In the genomic region with DNA sequence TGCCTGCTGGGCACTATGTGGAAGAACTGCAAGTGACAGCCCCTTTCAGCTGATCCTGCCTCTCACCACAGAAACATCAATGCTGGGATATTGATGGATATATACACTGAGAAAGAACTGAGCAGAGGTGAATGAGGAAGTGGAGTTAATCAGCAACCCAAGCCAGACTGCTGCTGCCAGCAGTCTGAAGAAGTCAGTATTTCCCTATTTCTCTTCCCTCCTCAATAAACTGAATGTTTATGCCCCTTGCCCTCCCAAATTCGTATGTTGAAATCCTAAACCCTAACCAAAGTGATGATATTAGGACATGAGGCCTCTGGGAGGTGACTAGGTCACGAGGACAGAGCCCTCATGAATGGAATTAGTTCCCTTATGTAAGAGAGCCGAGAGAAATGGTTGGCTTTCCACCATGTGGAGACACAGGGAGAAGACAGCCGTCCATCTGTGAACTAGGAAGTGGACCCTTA, we compare ENCODE assay signal across 11 cellular contexts.
DNase-seq lines count a peak whose midpoint lies in the region; ATAC-seq, FAIRE-seq and TF ChIP-seq lines count a peak whose summit lies in the region.
"Had no signal": no experiment of that assay in that cellular context is flagged by ENCODE, and none has a peak within 500 bp of the region (broad histone marks: within the 10 kb centered on the region; RNA-seq: fewer than 3 reads in every experiment).

No MANE protein-coding gene starts in this region.

- H3K9ac ChIP-seq in mucosa of rectum (ENCODE audit: low read depth in 1 of 2, low read length in 2 of 2) = no peak overlapping the region
- no peak overlapping the region for H3K9ac ChIP-seq in SK-N-SH

- H2AFZ ChIP-seq in SK-N-SH (ENCODE audit: low read depth) = no peak overlapping the region

- POLR2A ChIA-PET in SK-N-SH (lab: Yijun Ruan, JAX) = no interaction called here

- peaks cover 0 to 10% of the 10 kb centered on the region in 2 donors for H3K9me3 ChIP-seq in mucosa of rectum (ENCODE audit: control insufficient read depth in 2 of 2, low read length in 2 of 2)
- H3K9me3 ChIP-seq in SK-N-SH = peaks cover 26% of the 10 kb centered on the region; the same call in 1 of the 2 replicates
- H3K9me3 ChIP-seq: SJSA1 had no signal

- ATAC-seq in HG03097 (IDR thresholded peaks at IDR 0.05; ENCODE audit: low FRiP score, unreplicated experiment) (peak; percentile 56), HG03025 (IDR thresholded peaks at IDR 0.05; ENCODE audit: low FRiP score, unreplicated experiment) (no peak)

- H3K4me1 ChIP-seq in mucosa of rectum (ENCODE audit: control insufficient read depth in 2 of 2, insufficient read depth in 2 of 2, low read length in 2 of 2) (peaks cover 3 to 7% of the 10 kb centered on the region in 2 donors), SK-N-SH (ENCODE audit: control insufficient read depth in 1 of 2, insufficient read depth in 2 of 2, low read depth in 1 of 2, low read length in 1 of 2) (no peaks in the 10 kb centered on the region)
- H3K4me1 ChIP-seq: SJSA1 had no signal

- H3K36me3 ChIP-seq in mucosa of rectum (ENCODE audit: control insufficient read depth in 2 of 2, insufficient read depth in 2 of 2, low read length in 2 of 2) = peaks cover 0 to 8% of the 10 kb centered on the region in 2 donors
- peaks cover 0 to 37% of the 10 kb centered on the region in 2 experiments for H3K36me3 ChIP-seq in SK-N-SH (replicated peaks in 1 of 2; ENCODE audit: control insufficient read depth in 1 of 2, insufficient read depth in 2 of 2, low read length in 1 of 2)

- no peaks in the 10 kb centered on the region for H3K9me2 ChIP-seq in SK-N-SH

- 92% methylated on average over 4 of the region's 4 CpGs for WGBS in SK-N-SH (ENCODE audit: low lambda C conversion rate)

- CTCF ChIA-PET in SK-N-SH (lab: Yijun Ruan, JAX) = no interaction called here

- H3K27me3 ChIP-seq in mucosa of rectum (ENCODE audit: control insufficient read depth in 2 of 2, insufficient read depth in 2 of 2, low read length in 2 of 2) = no peaks in the 10 kb centered on the region
- no peaks in the 10 kb centered on the region for H3K27me3 ChIP-seq in SK-N-SH (ENCODE audit: insufficient read depth)
- H3K27me3 ChIP-seq: SJSA1 had no signal

- H4K20me1 ChIP-seq in SK-N-SH (ENCODE audit: insufficient read depth) = no peaks in the 10 kb centered on the region

- no peak for DNase-seq in GM18507 (ENCODE audit: extremely low spot score, insufficient read length, low read depth)
- peak; percentile 42 for DNase-seq in UCSD-AML1 (lab: John Stamatoyannopoulos, UW; ENCODE audit: unreplicated experiment)
- no peak for DNase-seq in cerebellum (ENCODE audit: low spot score)
- no peak for DNase-seq in SK-N-SH
- DNase-seq in NK-92 treated with Interleukin-12 subunit alpha and Interleukin-12 subunit beta, amount 100 ng/mL, for 24 hours (lab: John Stamatoyannopoulos, UW) = no peak
- DNase-seq: foreskin melanocyte had no signal

- no peak overlapping the region for H3K4me2 ChIP-seq in SK-N-SH

- peaks cover 11% of the 10 kb centered on the region for H3K79me2 ChIP-seq in SK-N-SH (ENCODE audit: insufficient read depth)

- peak; percentile 89 for FAIRE-seq in GM18507 (lab: Jason Lieb, UNC)
- FAIRE-seq: D721Med had no signal

- H3K27ac ChIP-seq in mucosa of rectum (ENCODE audit: low read depth in 2 of 2, low read length in 2 of 2) (peak overlapping the region; percentile 41 to 68), SK-N-SH (ENCODE audit: low read depth in 2 of 2, low read length in 1 of 2) (no peak overlapping the region)
- H3K27ac ChIP-seq: SJSA1 had no signal

- TF ChIP-seq EP300 in SK-N-SH (IDR thresholded peaks at IDR 0.05; ENCODE audit: borderline replicate concordance in 1 of 2, low read depth in 1 of 2, low read length in 1 of 2) = no peak

- peaks cover 9% of the 10 kb centered on the region for H3F3A ChIP-seq in SK-N-SH (replicated peaks; ENCODE audit: insufficient read depth)

- TF ChIP-seq RAD21 in SK-N-SH (IDR thresholded peaks at IDR 0.05; ENCODE audit: low read length) = no peak

- no peak for TF ChIP-seq CTCF in SK-N-SH (IDR thresholded peaks at IDR 0.05)

- H3K4me3 ChIP-seq in mucosa of rectum (ENCODE audit: low read length in 2 of 2) (peak overlapping the region in 1 of 2 donors; percentile 13), SK-N-SH (ENCODE audit: low read depth in 2 of 2, low read length in 1 of 2) (no peak overlapping the region)
- H3K4me3 ChIP-seq: SJSA1 had no signal

TF ChIP-seq in SK-N-SH, 30 proteins besides CTCF, POLR2A, EP300 and RAD21:
- TF ChIP-seq GATA2 (CRISPR knock-in tag; IDR thresholded peaks at IDR 0.05) = no peak
- no peak for TF ChIP-seq USF2 (IDR thresholded peaks at IDR 0.05; ENCODE audit: borderline replicate concordance, low read depth, low read length)
- no peak for TF ChIP-seq POLR2AphosphoS5 (IDR thresholded peaks at IDR 0.05; ENCODE audit: low read depth, low read length)
- no peak for TF ChIP-seq CHD2 (IDR thresholded peaks at IDR 0.05; ENCODE audit: low read length, partially characterized antibody)
- no peak for TF ChIP-seq SMC3 (IDR thresholded peaks at IDR 0.05; ENCODE audit: low read depth, low read length)
- no peak for TF ChIP-seq PBX3 (IDR thresholded peaks at IDR 0.05)
- no peak for TF ChIP-seq YY1 (IDR thresholded peaks at IDR 0.05; ENCODE audit: low read depth)
- no peak for TF ChIP-seq ELF1 (IDR thresholded peaks at IDR 0.05)
- TF ChIP-seq USF1 (IDR thresholded peaks at IDR 0.05; ENCODE audit: borderline replicate concordance, low read depth) = no peak
- TF ChIP-seq MEF2A (IDR thresholded peaks at IDR 0.05; ENCODE audit: borderline replicate concordance, low read depth) = no peak
- TF ChIP-seq RFX5 (IDR thresholded peaks at IDR 0.05; ENCODE audit: low read length) = no peak
TF ChIP-seq in SK-N-SH: peak in this region for 0.

Comparison
In these comparisons a context has a peak if more than half of its experiments do, and no peak if none do; other contexts are left out.
1. H3K27ac ChIP-seq: peak in mucosa of rectum (2 of 2); none in SK-N-SH (0 of 2).